Comparison of ENCODE assay signal across 1 cellular context in the genomic region with DNA sequence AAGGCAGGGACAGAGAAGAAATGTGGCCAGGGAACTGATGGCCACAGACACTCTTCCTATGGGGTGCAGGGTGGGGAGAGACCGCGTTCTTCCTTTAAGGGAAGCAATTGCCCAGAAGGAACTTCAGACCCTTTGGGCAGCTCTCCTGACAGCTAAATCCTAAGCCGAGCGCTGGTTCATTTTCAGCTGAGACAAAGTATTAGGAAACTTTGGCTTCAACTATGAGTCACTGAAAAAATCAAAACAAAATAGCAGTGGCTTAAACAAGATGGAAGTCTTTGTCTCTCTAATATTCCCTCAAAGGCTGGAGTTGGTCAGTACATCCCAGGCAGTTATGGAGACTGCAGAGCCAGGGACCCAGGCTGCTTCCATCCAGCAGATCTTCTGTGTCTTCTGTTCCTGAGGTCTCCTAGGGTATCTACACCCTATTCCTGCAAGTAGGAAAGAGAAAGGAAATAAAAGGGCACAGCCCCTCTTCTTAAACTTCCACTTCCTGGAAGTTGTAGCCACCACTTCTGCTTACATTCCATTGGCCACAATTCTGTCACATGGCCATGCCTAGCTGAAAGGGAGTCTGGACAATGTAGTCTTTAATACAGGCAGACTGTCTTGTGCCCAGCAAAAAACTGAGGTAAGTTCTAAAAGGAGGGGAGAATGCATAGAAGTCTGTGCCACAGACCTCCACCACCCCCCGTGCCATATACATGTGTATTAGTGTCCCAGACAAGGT.
TF ChIP-seq lines count a peak whose summit lies in the region.

No MANE protein-coding gene starts in this region.

TF ChIP-seq in K562, 482 proteins besides CTCF, POLR2A, EP300 and RAD21 (continued from another document):
- TF ChIP-seq, protein P1, sequence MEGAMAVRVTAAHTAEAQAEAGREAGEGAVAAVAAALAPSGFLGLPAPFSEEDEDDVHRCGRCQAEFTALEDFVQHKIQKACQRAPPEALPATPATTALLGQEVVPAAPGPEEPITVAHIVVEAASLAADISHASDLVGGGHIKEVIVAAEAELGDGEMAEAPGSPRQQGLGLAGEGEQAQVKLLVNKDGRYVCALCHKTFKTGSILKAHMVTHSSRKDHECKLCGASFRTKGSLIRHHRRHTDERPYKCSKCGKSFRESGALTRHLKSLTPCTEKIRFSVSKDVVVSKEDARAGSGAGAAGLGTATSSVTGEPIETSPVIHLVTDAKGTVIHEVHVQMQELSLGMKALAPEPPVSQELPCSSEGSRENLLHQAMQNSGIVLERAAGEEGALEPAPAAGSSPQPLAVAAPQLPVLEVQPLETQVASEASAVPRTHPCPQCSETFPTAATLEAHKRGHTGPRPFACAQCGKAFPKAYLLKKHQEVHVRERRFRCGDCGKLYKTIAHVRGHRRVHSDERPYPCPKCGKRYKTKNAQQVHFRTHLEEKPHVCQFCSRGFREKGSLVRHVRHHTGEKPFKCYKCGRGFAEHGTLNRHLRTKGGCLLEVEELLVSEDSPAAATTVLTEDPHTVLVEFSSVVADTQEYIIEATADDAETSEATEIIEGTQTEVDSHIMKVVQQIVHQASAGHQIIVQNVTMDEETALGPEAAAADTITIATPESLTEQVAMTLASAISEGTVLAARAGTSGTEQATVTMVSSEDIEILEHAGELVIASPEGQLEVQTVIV (CRISPR knock-in tag; IDR thresholded peaks at IDR 0.05; ENCODE audit: borderline replicate concordance): no peak
- TF ChIP-seq HCFC1 (IDR thresholded peaks at IDR 0.05; ENCODE audit: low read depth, low read length) (peak; percentile 37; the same call in 1 of the 2 replicates), RBM14 (IDR thresholded peaks at IDR 0.05; ENCODE audit: borderline replicate concordance, insufficient read depth, low read depth, low read length) (no peak)
- TF ChIP-seq, protein P2, sequence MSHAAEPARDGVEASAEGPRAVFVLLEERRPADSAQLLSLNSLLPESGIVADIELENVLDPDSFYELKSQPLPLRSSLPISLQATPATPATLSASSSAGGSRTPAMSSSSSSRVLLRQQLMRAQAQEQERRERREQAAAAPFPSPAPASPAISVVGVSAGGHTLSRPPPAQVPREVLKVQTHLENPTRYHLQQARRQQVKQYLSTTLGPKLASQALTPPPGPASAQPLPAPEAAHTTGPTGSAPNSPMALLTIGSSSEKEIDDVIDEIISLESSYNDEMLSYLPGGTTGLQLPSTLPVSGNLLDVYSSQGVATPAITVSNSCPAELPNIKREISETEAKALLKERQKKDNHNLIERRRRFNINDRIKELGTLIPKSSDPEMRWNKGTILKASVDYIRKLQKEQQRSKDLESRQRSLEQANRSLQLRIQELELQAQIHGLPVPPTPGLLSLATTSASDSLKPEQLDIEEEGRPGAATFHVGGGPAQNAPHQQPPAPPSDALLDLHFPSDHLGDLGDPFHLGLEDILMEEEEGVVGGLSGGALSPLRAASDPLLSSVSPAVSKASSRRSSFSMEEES (CRISPR knock-in tag; IDR thresholded peaks at IDR 0.05): no peak
- TF ChIP-seq, protein P3, sequence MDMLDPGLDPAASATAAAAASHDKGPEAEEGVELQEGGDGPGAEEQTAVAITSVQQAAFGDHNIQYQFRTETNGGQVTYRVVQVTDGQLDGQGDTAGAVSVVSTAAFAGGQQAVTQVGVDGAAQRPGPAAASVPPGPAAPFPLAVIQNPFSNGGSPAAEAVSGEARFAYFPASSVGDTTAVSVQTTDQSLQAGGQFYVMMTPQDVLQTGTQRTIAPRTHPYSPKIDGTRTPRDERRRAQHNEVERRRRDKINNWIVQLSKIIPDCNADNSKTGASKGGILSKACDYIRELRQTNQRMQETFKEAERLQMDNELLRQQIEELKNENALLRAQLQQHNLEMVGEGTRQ (CRISPR knock-in tag; IDR thresholded peaks at IDR 0.05): peak; percentile 77
